15 cellular contexts compared by ENCODE assay signal in the genomic region with DNA sequence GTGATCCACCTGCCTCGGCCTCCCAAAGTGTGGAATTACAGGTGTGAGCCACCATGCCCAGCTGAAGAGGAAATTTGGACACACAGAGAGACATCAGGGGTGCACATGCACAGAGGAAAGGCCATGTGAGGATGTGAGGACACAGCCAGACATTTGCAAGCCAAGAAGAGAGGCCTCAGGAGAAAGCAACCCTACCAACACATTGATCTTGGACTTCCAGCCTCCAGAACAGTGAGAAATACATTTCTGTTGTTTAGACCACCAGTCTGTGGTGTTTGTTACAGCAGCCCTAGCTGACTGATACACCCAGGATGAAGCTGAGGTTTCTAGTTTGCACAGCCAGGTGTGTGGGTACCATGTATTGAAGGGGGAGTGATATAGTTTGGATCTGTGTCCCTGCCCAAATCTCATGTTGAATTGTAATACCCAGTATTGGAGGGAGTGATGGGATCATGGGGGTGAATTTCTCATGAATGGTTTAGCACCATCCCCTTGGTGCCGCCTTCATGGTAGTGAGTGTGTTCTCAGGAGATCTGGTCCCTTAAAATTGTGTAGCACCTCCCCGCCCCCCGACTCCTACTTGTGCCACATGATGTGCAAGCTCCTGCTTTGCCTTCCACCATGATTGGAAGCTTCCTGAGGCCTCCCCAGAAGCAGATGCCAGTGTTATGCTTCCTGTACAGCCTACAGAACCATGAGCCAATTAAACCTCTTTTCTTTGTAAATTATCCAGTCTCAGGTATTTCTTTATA.
"Had no signal": no experiment of that assay in that cellular context is flagged by ENCODE, and none has a peak within 500 bp of the region (broad histone marks: within the 10 kb centered on the region; RNA-seq: fewer than 3 reads in every experiment).

No MANE protein-coding gene starts in this region.

- H3K27ac Mint-ChIP-seq: activated T-helper 17 cell treated with anti-CD3 and anti-CD28 coated beads, Interleukin-2, amount 50 U/mL, for 72 hours; memory B cell; progenitor cell of endocrine pancreas had no signal

- ATAC-seq: activated T-helper 17 cell treated with anti-CD3 and anti-CD28 coated beads, Interleukin-2, amount 50 U/mL, for 72 hours; mucosa of descending colon; stimulated activated naive CD8-positive, alpha-beta T cell treated with anti-CD3 and anti-CD28 coated beads, Interleukin-15, Interleukin-2, amounts not matched to agents 100 U/mL and 50 U/mL, for 24 hours had no signal

- DNase-seq: activated CD4-positive, alpha-beta T cell treated with anti-CD3 and anti-CD28 coated beads for 48 hours; activated naive CD4-positive, alpha-beta T cell treated with anti-CD3 and anti-CD28 coated beads, Interleukin-2, amount 50 U/mL, for 16 hours; activated T-cell treated with anti-CD3 and anti-CD28 coated beads for 4 hours; aorta; brain microvascular endothelial cell; mucosa of descending colon; naive B cell; stimulated activated naive CD8-positive, alpha-beta T cell treated with anti-CD3 and anti-CD28 coated beads, Interleukin-15, Interleukin-2, amounts not matched to agents 100 U/mL and 50 U/mL, for 24 hours; T-helper 2 cell; WERI-Rb-1 had no signal

- H3K9me3 Mint-ChIP-seq: activated T-helper 17 cell treated with anti-CD3 and anti-CD28 coated beads, Interleukin-2, amount 50 U/mL, for 72 hours; central memory CD8-positive, alpha-beta T cell; memory B cell; neural crest cell had no signal

- H3K4me3 Mint-ChIP-seq: activated T-helper 17 cell treated with anti-CD3 and anti-CD28 coated beads, Interleukin-2, amount 50 U/mL, for 72 hours; central memory CD8-positive, alpha-beta T cell; memory B cell; naive B cell; neural crest cell had no signal

- H3K27me3 Mint-ChIP-seq: activated T-helper 17 cell treated with anti-CD3 and anti-CD28 coated beads, Interleukin-2, amount 50 U/mL, for 72 hours; central memory CD8-positive, alpha-beta T cell had no signal

- H3K36me3 Mint-ChIP-seq: memory B cell, naive B cell had no signal
